ENCODE assay signal across 8 cellular contexts in genomic region chr1:8879348-8880067, GRCh38. TPM values are rescaled to one million over a fixed set of nuclear protein-coding genes. Genes with fewer than 3 reads are reported as not detected.
DNase-seq lines count a peak whose midpoint lies in the region; ATAC-seq and TF ChIP-seq lines count a peak whose summit lies in the region.

No MANE protein-coding gene starts in this region.

- CTCF ChIA-PET in HEK293 (lab: Yijun Ruan, JAX), result interaction anchor here (0.6 to 1.5 kb wide), 4 partner anchors 20 to 616 kb away, joined by 3 to 5 read pairs (median 3); no protein-coding TSS in a partner anchor

- intact Hi-C loops in sciatic nerve (cut with DNase I), result no loop called here

- H3K9me3 ChIP-seq in HEK293 (ENCODE audit: control insufficient read depth, insufficient read depth, low read depth, low read length), result no peaks in the 10 kb centered on the region

- peaks cover 11 to 31% of the 10 kb centered on the region in 2 experiments; a peak in 2 of 3 replicates for H3K36me3 ChIP-seq in HEK293 (ENCODE audit: control insufficient read depth in 2 of 2, insufficient read depth in 1 of 2, low read length in 2 of 2)

- no peaks in the 10 kb centered on the region for H3K9me3 Mint-ChIP-seq in activated naive CD8-positive, alpha-beta T cell treated with anti-CD3 and anti-CD28 coated beads, Interleukin-2, amount 10 ng/mL, durations not matched to agents 7 days and 5 days

- POLR2A ChIA-PET in HEK293 (lab: Yijun Ruan, JAX), result interaction anchor here (0.7 to 2.6 kb wide), 7 partner anchors 8 to 455 kb away, joined by 3 to 25 read pairs (median 3); no protein-coding TSS in a partner anchor
- POLR2A ChIA-PET in activated naive CD8-positive, alpha-beta T cell treated with anti-CD3 and anti-CD28 coated beads, Interleukin-2, amount 10 ng/mL, durations not matched to agents 7 days and 5 days (lab: Charles Lee), result interaction anchor here (0.9 to 6.2 kb wide), 22 partner anchors 8 to 449 kb away, joined by 3 to 193 read pairs (median 12); partner anchors contain the start of gene CA6

- DNase-seq in AG09309 (ENCODE audit: low read depth) (no peak), inferior parietal cortex (ENCODE audit: extremely low spot score) (peak; percentile 65), substantia nigra (lab: John Stamatoyannopoulos, UW) (peak in 1 of 49 donors; percentile 44), NCI-H1930 (lab: John Stamatoyannopoulos, UW) (no peak), iPS-NIHi11 (ENCODE audit: low spot score) (no peak), sciatic nerve (ENCODE audit: low spot score) (no peak)
- DNase-seq in activated naive CD8-positive, alpha-beta T cell treated with anti-CD3 and anti-CD28 coated beads, Interleukin-2, amount 10 ng/mL, durations not matched to agents 7 days and 5 days, result no peak

- peaks cover 38% of the 10 kb centered on the region for H3K36me3 Mint-ChIP-seq in activated naive CD8-positive, alpha-beta T cell treated with anti-CD3 and anti-CD28 coated beads, Interleukin-2, amount 10 ng/mL, durations not matched to agents 7 days and 5 days

- H3K4me1 ChIP-seq in HEK293 (ENCODE audit: control insufficient read depth, insufficient read depth, low read length), result peaks cover 16% of the 10 kb centered on the region

- peak overlapping the region; percentile 98 for H3K27ac Mint-ChIP-seq in activated naive CD8-positive, alpha-beta T cell treated with anti-CD3 and anti-CD28 coated beads, Interleukin-2, amount 10 ng/mL, durations not matched to agents 7 days and 5 days

- peaks cover 27% of the 10 kb centered on the region for H3K4me1 Mint-ChIP-seq in activated naive CD8-positive, alpha-beta T cell treated with anti-CD3 and anti-CD28 coated beads, Interleukin-2, amount 10 ng/mL, durations not matched to agents 7 days and 5 days

- H3K4me3 ChIP-seq in AG09309 (ENCODE audit: control insufficient read depth, low read depth, low read length) (peak overlapping the region; percentile 26), HEK293 (ENCODE audit: low read depth, low read length) (peak overlapping the region; percentile 99)

- no peak for ATAC-seq in activated naive CD8-positive, alpha-beta T cell treated with anti-CD3 and anti-CD28 coated beads, Interleukin-2, amount 10 ng/mL, durations not matched to agents 7 days and 5 days (ENCODE audit: low read depth)
- no peak for ATAC-seq in sciatic nerve

- TF ChIP-seq CTCF in AG09309 (IDR thresholded peaks at IDR 0.05; ENCODE audit: control insufficient read depth, insufficient read depth, low read depth, low read length, missing control alignments) (no peak), HEK293 (tag by site-specific recombination; IDR thresholded peaks at IDR 0.05) (no peak; the same call in 1 of the 2 replicates)

- peak overlapping the region; percentile 91 for H3K27ac ChIP-seq in HEK293 (ENCODE audit: extremely low read depth, low read depth, low read length)
- H3K27ac ChIP-seq in substantia nigra (ENCODE audit: low read depth, low read length, poor library complexity, severe bottlenecking), result peak overlapping the region; percentile 97

- H3K4me3 Mint-ChIP-seq in activated naive CD8-positive, alpha-beta T cell treated with anti-CD3 and anti-CD28 coated beads, Interleukin-2, amount 10 ng/mL, durations not matched to agents 7 days and 5 days, result peak overlapping the region; percentile 82

- no peaks in the 10 kb centered on the region for H3K27me3 Mint-ChIP-seq in activated naive CD8-positive, alpha-beta T cell treated with anti-CD3 and anti-CD28 coated beads, Interleukin-2, amount 10 ng/mL, durations not matched to agents 7 days and 5 days

TF ChIP-seq in HEK293, 187 proteins besides CTCF, POLR2A, EP300 and RAD21:
- TF ChIP-seq ZBTB8A (tag by site-specific recombination; IDR thresholded peaks at IDR 0.05) (peak; percentile 30; the same call in 1 of the 2 replicates), IKZF3 (tag by site-specific recombination; IDR thresholded peaks at IDR 0.05) (0 out of 2 replicates have a peak, but pooled peaks have one; percentile 18), ZNF449 (tag by site-specific recombination; IDR thresholded peaks at IDR 0.05) (peak; percentile 71), ZNF239 (tag by site-specific recombination; IDR thresholded peaks at IDR 0.05) (no peak), RBAK (tag by site-specific recombination; IDR thresholded peaks at IDR 0.05) (no peak), ZNF391 (tag by site-specific recombination; IDR thresholded peaks at IDR 0.05; ENCODE audit: borderline replicate concordance, low read depth) (no peak), ZNF280C (tag by site-specific recombination; IDR thresholded peaks at IDR 0.05) (no peak), ZNF335 (tag by site-specific recombination; conservative IDR thresholded peaks at IDR 0.05) (peak; percentile 48; the same call in 1 of the 2 replicates), PRDM1 (tag by site-specific recombination; IDR thresholded peaks at IDR 0.05) (peak; percentile 96), ZNF473 (tag by site-specific recombination; IDR thresholded peaks at IDR 0.05) (no peak), ZNF223 (tag by site-specific recombination; IDR thresholded peaks at IDR 0.05) (peak; percentile 63; the same call in 1 of the 2 replicates)

RNA-seq across cellular contexts. Expression of gene ENO1, which starts 1.0 kb away (rescaled TPM):
- 1,000 to 10,000 TPM; 2,428 to 2,545 TPM for total RNA-seq in activated naive CD8-positive, alpha-beta T cell treated with anti-CD3 and anti-CD28 coated beads, Interleukin-2, amount 10 ng/mL, durations not matched to agents 7 days and 5 days
- 371 TPM for total RNA-seq in sciatic nerve
